1 cellular context compared by ENCODE assay signal in genomic region chr12:46162549-46163076, GRCh38.
TF ChIP-seq lines count a peak whose summit lies in the region.

No MANE protein-coding gene starts in this region.

TF ChIP-seq in HEK293, 187 proteins besides CTCF, POLR2A, EP300 and RAD21 (continued from another document):
- TF ChIP-seq ZNF580 (tag by site-specific recombination; IDR thresholded peaks at IDR 0.05) (peak; percentile 87), ZNF146 (tag by site-specific recombination; IDR thresholded peaks at IDR 0.05) (peak; percentile 98)
